Comparison of ENCODE assay signal across 9 cellular contexts in genomic region chr17:79809530-79810137, GRCh38. TPM values are rescaled to one million over a fixed set of nuclear protein-coding genes. Genes with fewer than 3 reads are reported as not detected.
DNase-seq lines count a peak whose midpoint lies in the region; ATAC-seq, FAIRE-seq and TF ChIP-seq lines count a peak whose summit lies in the region.
"Had no signal": no experiment of that assay in that cellular context is flagged by ENCODE, and none has a peak within 500 bp of the region (broad histone marks: within the 10 kb centered on the region; RNA-seq: fewer than 3 reads in every experiment).

No MANE protein-coding gene starts in this region.

- CTCF ChIA-PET in activated CD8-positive, alpha-beta T cell treated with anti-CD3 and anti-CD28 coated beads, Interleukin-2, amount 10 ng/mL, durations not matched to agents 7 days and 5 days (lab: Charles Lee), result interaction anchor here (1.2 to 10.5 kb wide), 10 partner anchors 12 to 184 kb away, joined by 4 to 94 read pairs (median 6); partner anchors contain the start of genes CBX4 and CBX8

- DNase-seq in DND-41, result no peak
- no peak for DNase-seq in Jurkat, Clone E6-1 (ENCODE audit: low read depth, low spot score)
- no peak for DNase-seq in astrocyte (ENCODE audit: low read depth)
- no peak for DNase-seq in activated CD8-positive, alpha-beta T cell treated with anti-CD3 and anti-CD28 coated beads, Interleukin-2, amount 10 ng/mL, durations not matched to agents 7 days and 5 days
- DNase-seq in SW 1271 (lab: John Stamatoyannopoulos, UW), result no peak

- H3K4me3 Mint-ChIP-seq in astrocyte (ENCODE audit: unreplicated experiment), result no peak overlapping the region
- no peak overlapping the region for H3K4me3 Mint-ChIP-seq in activated CD8-positive, alpha-beta T cell treated with anti-CD3 and anti-CD28 coated beads, Interleukin-2, amount 10 ng/mL, durations not matched to agents 7 days and 5 days

- H3K4me1 ChIP-seq in DND-41 (ENCODE audit: insufficient read depth, low read length) (peaks cover 59% of the 10 kb centered on the region), astrocyte (ENCODE audit: insufficient read depth, low read length) (peaks cover 15% of the 10 kb centered on the region), neuron (ENCODE audit: insufficient read depth, low read length) (peaks cover 44% of the 10 kb centered on the region)

- peak overlapping the region; percentile 75 for H3K27ac Mint-ChIP-seq in astrocyte (ENCODE audit: unreplicated experiment)
- H3K27ac Mint-ChIP-seq in activated CD8-positive, alpha-beta T cell treated with anti-CD3 and anti-CD28 coated beads, Interleukin-2, amount 10 ng/mL, durations not matched to agents 7 days and 5 days, result no peak overlapping the region

- H3K4me1 Mint-ChIP-seq in astrocyte (ENCODE audit: low read depth, unreplicated experiment), result peaks cover 6% of the 10 kb centered on the region
- peaks cover 49% of the 10 kb centered on the region for H3K4me1 Mint-ChIP-seq in activated CD8-positive, alpha-beta T cell treated with anti-CD3 and anti-CD28 coated beads, Interleukin-2, amount 10 ng/mL, durations not matched to agents 7 days and 5 days (ENCODE audit: low read depth)

- H2AFZ ChIP-seq in DND-41 (ENCODE audit: low read depth, low read length), result no peak overlapping the region
- no peak overlapping the region for H2AFZ ChIP-seq in astrocyte (ENCODE audit: low read depth, low read length)
- no peak overlapping the region for H2AFZ ChIP-seq in neuron (ENCODE audit: low read depth, low read length)

- no peak for FAIRE-seq in astrocyte (lab: Jason Lieb, UNC)

- H3K9me3 ChIP-seq in DND-41 (ENCODE audit: insufficient read depth, low read length, severe bottlenecking) (no peaks in the 10 kb centered on the region), astrocyte (ENCODE audit: insufficient read depth, low read depth, low read length) (no peaks in the 10 kb centered on the region), neuron (ENCODE audit: low read length) (no peaks in the 10 kb centered on the region)

- POLR2A ChIA-PET in activated CD8-positive, alpha-beta T cell treated with anti-CD3 and anti-CD28 coated beads, Interleukin-2, amount 10 ng/mL, durations not matched to agents 7 days and 5 days (lab: Charles Lee), result interaction anchor here (1.1 to 2.6 kb wide), 2 partner anchors 13 to 30 kb away, joined by 3 to 11 read pairs; partner anchors contain the start of genes CBX4 and CBX8

- peaks cover 2% of the 10 kb centered on the region for H3K36me3 Mint-ChIP-seq in astrocyte (ENCODE audit: low read depth, unreplicated experiment)
- H3K36me3 Mint-ChIP-seq in activated CD8-positive, alpha-beta T cell treated with anti-CD3 and anti-CD28 coated beads, Interleukin-2, amount 10 ng/mL, durations not matched to agents 7 days and 5 days (ENCODE audit: low read depth), result no peaks in the 10 kb centered on the region

- ATAC-seq in DND-41 (ENCODE audit: insufficient read depth, low read depth) (no peak), HG02981 (IDR thresholded peaks at IDR 0.05; ENCODE audit: unreplicated experiment) (no peak), esophagus mucosa (no peak)
- no peak for ATAC-seq in activated CD8-positive, alpha-beta T cell treated with anti-CD3 and anti-CD28 coated beads, Interleukin-2, amount 10 ng/mL, durations not matched to agents 7 days and 5 days

- peaks cover 53% of the 10 kb centered on the region for H3K27me3 ChIP-seq in DND-41 (ENCODE audit: insufficient read depth, low read length, poor library complexity)
- H3K27me3 ChIP-seq in astrocyte (ENCODE audit: insufficient read depth, low read length), result peaks cover 76% of the 10 kb centered on the region
- peaks cover 55% of the 10 kb centered on the region for H3K27me3 ChIP-seq in neuron (ENCODE audit: insufficient read depth, low read length)

- H3K27ac ChIP-seq in DND-41 (ENCODE audit: low read length) (no peak overlapping the region), astrocyte (ENCODE audit: low read depth, low read length) (no peak overlapping the region)

- H3K4me3 ChIP-seq in DND-41 (ENCODE audit: low read depth in 1 of 2, low read length in 2 of 2) (peak overlapping the region in 1 of 2 experiments; percentile 18; a peak in 1 of 4 replicates), astrocyte (ENCODE audit: insufficient read depth, low read depth, low read length) (no peak overlapping the region), neuron (ENCODE audit: low read length) (peak overlapping the region; percentile 40)
- peak overlapping the region; percentile 34 for H3K4me3 ChIP-seq in Jurkat, Clone E6-1 (ENCODE audit: low read length)
- H3K4me3 ChIP-seq: lung had no signal

- H4K20me1 ChIP-seq in DND-41 (ENCODE audit: insufficient read depth, low read length), result no peaks in the 10 kb centered on the region
- H4K20me1 ChIP-seq in astrocyte (ENCODE audit: insufficient read depth, low read length), result no peaks in the 10 kb centered on the region

- H3K79me2 ChIP-seq in DND-41 (ENCODE audit: insufficient read depth, low read length), result no peaks in the 10 kb centered on the region
- H3K79me2 ChIP-seq in astrocyte (ENCODE audit: insufficient read depth, low read length), result no peaks in the 10 kb centered on the region

- H3K36me3 ChIP-seq in DND-41 (ENCODE audit: insufficient read depth, low read length) (no peaks in the 10 kb centered on the region), astrocyte (ENCODE audit: insufficient read depth, low read length) (no peaks in the 10 kb centered on the region), neuron (ENCODE audit: insufficient read depth, low read length) (no peaks in the 10 kb centered on the region)

- peaks cover 62% of the 10 kb centered on the region for H3K27me3 Mint-ChIP-seq in astrocyte (ENCODE audit: low read depth, unreplicated experiment)
- peaks cover 73% of the 10 kb centered on the region for H3K27me3 Mint-ChIP-seq in activated CD8-positive, alpha-beta T cell treated with anti-CD3 and anti-CD28 coated beads, Interleukin-2, amount 10 ng/mL, durations not matched to agents 7 days and 5 days (ENCODE audit: low read depth)

- TF ChIP-seq CTCF in DND-41 (IDR thresholded peaks at IDR 0.05; ENCODE audit: borderline replicate concordance, extremely low read depth, low read length, poor library complexity, severe bottlenecking) (no peak), astrocyte (IDR thresholded peaks at IDR 0.05; ENCODE audit: insufficient read depth, low read depth, low read length) (no peak)

- H3K9ac ChIP-seq in DND-41 (ENCODE audit: low read depth, low read length), result no peak overlapping the region
- no peak overlapping the region for H3K9ac ChIP-seq in astrocyte (ENCODE audit: low read length)

- H3K9me3 Mint-ChIP-seq in astrocyte (ENCODE audit: unreplicated experiment), result peaks cover 10% of the 10 kb centered on the region
- no peaks in the 10 kb centered on the region for H3K9me3 Mint-ChIP-seq in activated CD8-positive, alpha-beta T cell treated with anti-CD3 and anti-CD28 coated beads, Interleukin-2, amount 10 ng/mL, durations not matched to agents 7 days and 5 days (ENCODE audit: insufficient read depth)

- H3K4me2 ChIP-seq in DND-41 (ENCODE audit: insufficient read depth, low read length) (peak overlapping the region; percentile 51; the same call in 1 of the 2 replicates), astrocyte (ENCODE audit: low read length) (peak overlapping the region; percentile 87)

RNA-seq across cellular contexts. Expression of gene CBX8, which starts 12.8 kb away (rescaled TPM):
- 17.0 TPM for polyA plus RNA-seq in Jurkat, Clone E6-1 (2012; ENCODE audit: insufficient read depth, insufficient read length)
- 2.5 and 3.4 TPM in 2 replicates for total RNA-seq in astrocyte
- total RNA-seq in activated CD8-positive, alpha-beta T cell treated with anti-CD3 and anti-CD28 coated beads, Interleukin-2, amount 10 ng/mL, durations not matched to agents 7 days and 5 days, result 1 to 10 TPM; 8.6 to 9.4 TPM
- 3.8 TPM for total RNA-seq in esophagus mucosa

RNA-seq across cellular contexts. Expression of gene CBX4, which starts 29.6 kb away (rescaled TPM):
- 28.7 TPM for polyA plus RNA-seq in Jurkat, Clone E6-1 (2012; ENCODE audit: insufficient read depth, insufficient read length)
- 12.6 and 16.9 TPM in 2 replicates for total RNA-seq in astrocyte
- 10 to 100 TPM; 50.3 to 57.2 TPM for total RNA-seq in activated CD8-positive, alpha-beta T cell treated with anti-CD3 and anti-CD28 coated beads, Interleukin-2, amount 10 ng/mL, durations not matched to agents 7 days and 5 days
- total RNA-seq in esophagus mucosa, result 25.2 TPM

RNA-seq across cellular contexts. Expression of gene CBX2, which starts 31.7 kb away (rescaled TPM):
- 36.6 TPM for polyA plus RNA-seq in Jurkat, Clone E6-1 (2012; ENCODE audit: insufficient read depth, insufficient read length)
- total RNA-seq in astrocyte (3.9 and 6.7 TPM in 2 replicates), esophagus mucosa (3.8 TPM)
- 10 to 100 TPM; 16.2 to 16.5 TPM for total RNA-seq in activated CD8-positive, alpha-beta T cell treated with anti-CD3 and anti-CD28 coated beads, Interleukin-2, amount 10 ng/mL, durations not matched to agents 7 days and 5 days
